9 cellular contexts compared by ENCODE assay signal in genomic region chr12:120249875-120250795, GRCh38. TPM values are rescaled to one million over a fixed set of nuclear protein-coding genes. Genes with fewer than 3 reads are reported as not detected.
DNase-seq lines count a peak whose midpoint lies in the region; ATAC-seq and TF ChIP-seq lines count a peak whose summit lies in the region.
"Had no signal": no experiment of that assay in that cellular context is flagged by ENCODE, and none has a peak within 500 bp of the region (broad histone marks: within the 10 kb centered on the region; RNA-seq: fewer than 3 reads in every experiment).

No MANE protein-coding gene starts in this region.

- TF ChIP-seq CTCF in GM12864 (IDR thresholded peaks at IDR 0.05; ENCODE audit: low read depth, low read length, missing control alignments) (no peak), parathyroid adenoma (IDR thresholded peaks at IDR 0.05) (no peak), foreskin fibroblast (IDR thresholded peaks at IDR 0.05; ENCODE audit: low read depth, low read length) (no peak), neural progenitor cell (IDR thresholded peaks at IDR 0.05) (no peak)

- H3K27me3 Mint-ChIP-seq in neural progenitor cell (ENCODE audit: insufficient read depth, low read depth), result peaks cover 5% of the 10 kb centered on the region

- H3K36me3 ChIP-seq in parathyroid adenoma (ENCODE audit: control insufficient read depth, insufficient read depth, low read length) (no peaks in the 10 kb centered on the region), neural progenitor cell (no peaks in the 10 kb centered on the region)

- H3K4me1 ChIP-seq in parathyroid adenoma (peaks cover 2% of the 10 kb centered on the region), neural progenitor cell (no peaks in the 10 kb centered on the region)

- H3K27me3 ChIP-seq in parathyroid adenoma (ENCODE audit: control insufficient read depth, insufficient read depth, low read length) (no peaks in the 10 kb centered on the region), neural progenitor cell (no peaks in the 10 kb centered on the region)

- H3K4me3 ChIP-seq in GM12864 (ENCODE audit: low read depth, low read length) (no peak overlapping the region), parathyroid adenoma (ENCODE audit: low read depth, low read length) (no peak overlapping the region), foreskin fibroblast (ENCODE audit: low read depth in 1 of 2, low read length in 2 of 2) (no peak overlapping the region), neural progenitor cell (no peak overlapping the region)

- H3K4me3 Mint-ChIP-seq in neural progenitor cell, result no peak overlapping the region

- peak overlapping the region; percentile 5 for H3K4me2 ChIP-seq in parathyroid adenoma (ENCODE audit: low read length)
- no peak overlapping the region for H3K4me2 ChIP-seq in neural progenitor cell

- H3K79me2 ChIP-seq in parathyroid adenoma, result peaks cover 66% of the 10 kb centered on the region
- peaks cover 65% of the 10 kb centered on the region for H3K79me2 ChIP-seq in neural progenitor cell (ENCODE audit: low read depth)

- H4K20me1 ChIP-seq in neural progenitor cell (ENCODE audit: low read depth), result peaks cover 30% of the 10 kb centered on the region

- peaks cover 3% of the 10 kb centered on the region for H3F3A ChIP-seq in neural progenitor cell (ENCODE audit: low read depth)

- peaks cover 23% of the 10 kb centered on the region for H3K4me1 Mint-ChIP-seq in neural progenitor cell

- H2AFZ ChIP-seq in parathyroid adenoma (no peak overlapping the region), neural progenitor cell (replicated peaks) (no peak overlapping the region)

- no peak overlapping the region for H3K27ac Mint-ChIP-seq in neural progenitor cell

- no peaks in the 10 kb centered on the region for H3K9me3 ChIP-seq in parathyroid adenoma (ENCODE audit: control insufficient read depth, low read length)
- no peaks in the 10 kb centered on the region for H3K9me3 ChIP-seq in neural progenitor cell (ENCODE audit: low read depth)

- H3K9ac ChIP-seq in parathyroid adenoma (no peak overlapping the region), neural progenitor cell (no peak overlapping the region)

- H3K36me3 Mint-ChIP-seq in neural progenitor cell, result peaks cover 10% of the 10 kb centered on the region

- DNase-seq in GM12864 (ENCODE audit: low read depth) (peak; percentile 52), T-helper 2 cell (peak in 3 of 5 experiments; percentile 24 to 86 (median 62)), epithelial cell of prostate (ENCODE audit: low read depth, low spot score) (no peak), foreskin fibroblast (no peak), neural progenitor cell (ENCODE audit: low spot score) (no peak), NCI-H774 (lab: John Stamatoyannopoulos, UW) (no peak)
- DNase-seq: NCI-H146 had no signal

- peak overlapping the region; percentile 99 for H3K27ac ChIP-seq in epithelial cell of prostate
- peak overlapping the region; percentile 83 for H3K27ac ChIP-seq in parathyroid adenoma
- H3K27ac ChIP-seq in neural progenitor cell, result no peak overlapping the region

- H3K9me3 Mint-ChIP-seq in neural progenitor cell, result no peaks in the 10 kb centered on the region

- ATAC-seq in HG03442 (IDR thresholded peaks at IDR 0.05; ENCODE audit: unreplicated experiment), result no peak

RNA-seq across cellular contexts. Expression of gene PXN, which starts 15.4 kb away (rescaled TPM):
- 8.2 and 19.3 TPM in 2 replicates for total RNA-seq in neural progenitor cell (ENCODE audit: low replicate concordance)

RNA-seq across cellular contexts. Expression of gene RNU4-2, which starts 41.6 kb away (rescaled TPM):
- total RNA-seq in neural progenitor cell (ENCODE audit: low replicate concordance), result under 0.01 TPM in 1 of 2 replicates, not detected in the other

RNA-seq across cellular contexts. Expression of gene RNU4-1, which starts 42.9 kb away (rescaled TPM):
- total RNA-seq in neural progenitor cell (ENCODE audit: low replicate concordance), result under 0.01 TPM in 2 replicates

RNA-seq across cellular contexts. Expression of gene RPLP0, which starts 49.2 kb away (rescaled TPM):
- 7,069 and 9,364 TPM in 2 replicates for total RNA-seq in neural progenitor cell (ENCODE audit: low replicate concordance)

RNA-seq across cellular contexts. Expression of gene SIRT4, which starts 52.0 kb away (rescaled TPM):
- 3.8 and 6.8 TPM in 2 replicates for total RNA-seq in neural progenitor cell (ENCODE audit: low replicate concordance)

Comparison
In these comparisons a context has a peak if more than half of its experiments do, and no peak if none do; other contexts are left out.
1. DNase-seq: peak in GM12864 (single experiment) and T-helper 2 cell (3 of 5); none in epithelial cell of prostate (single experiment), foreskin fibroblast (0 of 2), neural progenitor cell (single experiment) and NCI-H774 (single experiment).